12 cellular contexts compared by ENCODE assay signal in the genomic region with DNA sequence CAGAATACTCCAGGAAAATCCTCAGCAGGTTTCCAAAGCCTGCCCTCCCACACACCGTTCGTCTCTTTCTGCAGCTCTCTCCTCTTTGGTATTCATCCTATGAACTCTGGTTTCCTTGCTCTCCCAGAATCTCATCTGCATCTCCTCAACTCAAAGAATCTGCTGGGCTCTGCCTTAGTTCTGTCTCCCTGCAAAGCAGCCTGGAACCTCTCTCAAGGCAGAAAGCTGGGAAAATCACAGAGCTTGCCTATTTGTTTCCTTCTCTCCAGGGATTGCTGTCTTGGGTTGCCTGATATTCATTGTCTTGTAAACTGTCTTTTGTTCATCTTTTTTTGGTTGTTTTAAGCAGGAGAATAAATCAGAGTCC. TPM values are rescaled to one million over a fixed set of nuclear protein-coding genes. Genes with fewer than 3 reads are reported as not detected.
DNase-seq lines count a peak whose midpoint lies in the region; ATAC-seq and TF ChIP-seq lines count a peak whose summit lies in the region.
"Had no signal": no experiment of that assay in that cellular context is flagged by ENCODE, and none has a peak within 500 bp of the region (broad histone marks: within the 10 kb centered on the region; RNA-seq: fewer than 3 reads in every experiment).

No MANE protein-coding gene starts in this region.

- TF ChIP-seq CTCF in Loucy (conservative IDR thresholded peaks at IDR 0.05; ENCODE audit: low read length) (no peak), gastrocnemius medialis (IDR thresholded peaks at IDR 0.05 in 4 of 5, conservative IDR thresholded peaks at IDR 0.05 in 1 of 5) (no peak)

- ATAC-seq in activated T-cell treated with anti-CD3 and anti-CD28 coated beads, Interleukin-2, amount 50 U/mL, for 72 hours (replicated peaks in 1 of 2): no peak
- no peak for ATAC-seq in activated naive CD8-positive, alpha-beta T cell treated with anti-CD3 and anti-CD28 coated beads, Interleukin-2, amount 10 ng/mL, durations not matched to agents 7 days and 5 days (ENCODE audit: low read depth)
- no peak for ATAC-seq in stimulated activated effector memory CD8-positive, alpha-beta T cell treated with anti-CD3 and anti-CD28 coated beads, Interleukin-12 subunit alpha, Interleukin-12 subunit beta, amount 100 ng/mL, for 72 hours
- no peak for ATAC-seq in gastrocnemius medialis

- H3K4me3 ChIP-seq in Loucy (ENCODE audit: low read length, poor library complexity, severe bottlenecking) (no peak overlapping the region), gastrocnemius medialis (no peak overlapping the region)
- H3K4me3 ChIP-seq: ovary, SK-N-MC, thyroid gland had no signal

- H3K4me1 ChIP-seq in Loucy (ENCODE audit: insufficient read depth, low read length, poor library complexity, severe bottlenecking) (peaks cover 67% of the 10 kb centered on the region), gastrocnemius medialis (peaks cover 6% of the 10 kb centered on the region in 2 donors)

- H3K9me2 ChIP-seq in Loucy (replicated peaks; ENCODE audit: low read depth, low read length): no peaks in the 10 kb centered on the region

- H3K79me2 ChIP-seq in Loucy (ENCODE audit: insufficient read depth, low read length): no peaks in the 10 kb centered on the region

- H3K27ac ChIP-seq in gastrocnemius medialis: no peak overlapping the region
- H3K27ac ChIP-seq: ovary, SK-N-MC, thyroid gland had no signal

- peak overlapping the region; percentile 7 for H3K4me2 ChIP-seq in Loucy (ENCODE audit: low read depth, low read length, poor library complexity, severe bottlenecking)

- in situ Hi-C loops in gastrocnemius medialis (cut with MboI; ENCODE audit: low sequenced_read_pairs in 4 of 4): loop anchor here in 3 of 4 donors (5.0 to 10.0 kb wide), 3 partner anchors 74 to 294 kb away; no protein-coding TSS in a partner anchor

- H4K20me1 ChIP-seq in Loucy (ENCODE audit: insufficient read depth, low read length, poor library complexity, severe bottlenecking): no peaks in the 10 kb centered on the region

- no peak for TF ChIP-seq POLR2A in gastrocnemius medialis (IDR thresholded peaks at IDR 0.05)

- peaks cover 0 to 5% of the 10 kb centered on the region in 2 donors for H3K36me3 Mint-ChIP-seq in activated T-cell treated with anti-CD3 and anti-CD28 coated beads, Interleukin-2, amount 50 U/mL, for 72 hours (ENCODE audit: insufficient read depth in 2 of 2)
- H3K36me3 Mint-ChIP-seq in activated naive CD8-positive, alpha-beta T cell treated with anti-CD3 and anti-CD28 coated beads, Interleukin-2, amount 10 ng/mL, durations not matched to agents 7 days and 5 days: peaks cover 1% of the 10 kb centered on the region
- H3K36me3 Mint-ChIP-seq in stimulated activated effector memory CD8-positive, alpha-beta T cell treated with anti-CD3 and anti-CD28 coated beads, Interleukin-12 subunit alpha, Interleukin-12 subunit beta, amount 100 ng/mL, for 72 hours: no peaks in the 10 kb centered on the region

- H3K4me1 Mint-ChIP-seq in activated T-cell treated with anti-CD3 and anti-CD28 coated beads, Interleukin-2, amount 50 U/mL, for 72 hours (ENCODE audit: low read depth): peaks cover 70% of the 10 kb centered on the region
- peaks cover 64% of the 10 kb centered on the region for H3K4me1 Mint-ChIP-seq in activated naive CD8-positive, alpha-beta T cell treated with anti-CD3 and anti-CD28 coated beads, Interleukin-2, amount 10 ng/mL, durations not matched to agents 7 days and 5 days
- H3K4me1 Mint-ChIP-seq in stimulated activated effector memory CD8-positive, alpha-beta T cell treated with anti-CD3 and anti-CD28 coated beads, Interleukin-12 subunit alpha, Interleukin-12 subunit beta, amount 100 ng/mL, for 72 hours: peaks cover 60% of the 10 kb centered on the region

- H3K36me3 ChIP-seq in Loucy (ENCODE audit: insufficient read depth, low read length) (no peaks in the 10 kb centered on the region), gastrocnemius medialis (no peaks in the 10 kb centered on the region)
- H3K36me3 ChIP-seq: ovary, thyroid gland had no signal

- peak overlapping the region; percentile 69 to 75 for H3K4me3 Mint-ChIP-seq in activated T-cell treated with anti-CD3 and anti-CD28 coated beads, Interleukin-2, amount 50 U/mL, for 72 hours
- peak overlapping the region; percentile 41 for H3K4me3 Mint-ChIP-seq in activated naive CD8-positive, alpha-beta T cell treated with anti-CD3 and anti-CD28 coated beads, Interleukin-2, amount 10 ng/mL, durations not matched to agents 7 days and 5 days
- H3K4me3 Mint-ChIP-seq in stimulated activated effector memory CD8-positive, alpha-beta T cell treated with anti-CD3 and anti-CD28 coated beads, Interleukin-12 subunit alpha, Interleukin-12 subunit beta, amount 100 ng/mL, for 72 hours: peak overlapping the region; percentile 15

- H3K27me3 ChIP-seq in Loucy (ENCODE audit: insufficient read depth, low read length, poor library complexity, severe bottlenecking): no peaks in the 10 kb centered on the region
- no peaks in the 10 kb centered on the region for H3K27me3 ChIP-seq in gastrocnemius medialis
- H3K27me3 ChIP-seq: ovary, thyroid gland had no signal

- H3K27me3 Mint-ChIP-seq in activated T-cell treated with anti-CD3 and anti-CD28 coated beads, Interleukin-2, amount 50 U/mL, for 72 hours (ENCODE audit: low read depth): no peaks in the 10 kb centered on the region
- H3K27me3 Mint-ChIP-seq in activated naive CD8-positive, alpha-beta T cell treated with anti-CD3 and anti-CD28 coated beads, Interleukin-2, amount 10 ng/mL, durations not matched to agents 7 days and 5 days: no peaks in the 10 kb centered on the region

- no peaks in the 10 kb centered on the region for H3K9me3 ChIP-seq in Loucy (ENCODE audit: insufficient read depth, low read depth, low read length)
- no peaks in the 10 kb centered on the region for H3K9me3 ChIP-seq in gastrocnemius medialis
- H3K9me3 ChIP-seq: ovary, thyroid gland had no signal

- H3K27ac Mint-ChIP-seq in activated T-cell treated with anti-CD3 and anti-CD28 coated beads, Interleukin-2, amount 50 U/mL, for 72 hours: peak overlapping the region; percentile 91
- peak overlapping the region; percentile 76 for H3K27ac Mint-ChIP-seq in activated naive CD8-positive, alpha-beta T cell treated with anti-CD3 and anti-CD28 coated beads, Interleukin-2, amount 10 ng/mL, durations not matched to agents 7 days and 5 days
- no peak overlapping the region for H3K27ac Mint-ChIP-seq in stimulated activated effector memory CD8-positive, alpha-beta T cell treated with anti-CD3 and anti-CD28 coated beads, Interleukin-12 subunit alpha, Interleukin-12 subunit beta, amount 100 ng/mL, for 72 hours

- peak overlapping the region; percentile 8 for H3K9ac ChIP-seq in Loucy (ENCODE audit: low read depth, low read length, poor library complexity, severe bottlenecking)

- POLR2A ChIA-PET in activated naive CD8-positive, alpha-beta T cell treated with anti-CD3 and anti-CD28 coated beads, Interleukin-2, amount 10 ng/mL, durations not matched to agents 7 days and 5 days (lab: Charles Lee): interaction anchor here (1.1 to 4.5 kb wide), 4 partner anchors 26 to 65 kb away, joined by 4 to 24 read pairs (median 14); a partner anchor contains a TSS

- intact Hi-C loops in gastrocnemius medialis (cut with DNase I; ENCODE audit: low total_unique reads): no loop called here

- no peaks in the 10 kb centered on the region; the same call in 1 of the 2 replicates for H3F3A ChIP-seq in Loucy (ENCODE audit: low read depth)

- no peaks in the 10 kb centered on the region for H3K9me3 Mint-ChIP-seq in activated T-cell treated with anti-CD3 and anti-CD28 coated beads, Interleukin-2, amount 50 U/mL, for 72 hours
- H3K9me3 Mint-ChIP-seq in activated naive CD8-positive, alpha-beta T cell treated with anti-CD3 and anti-CD28 coated beads, Interleukin-2, amount 10 ng/mL, durations not matched to agents 7 days and 5 days: no peaks in the 10 kb centered on the region
- no peaks in the 10 kb centered on the region for H3K9me3 Mint-ChIP-seq in stimulated activated effector memory CD8-positive, alpha-beta T cell treated with anti-CD3 and anti-CD28 coated beads, Interleukin-12 subunit alpha, Interleukin-12 subunit beta, amount 100 ng/mL, for 72 hours

- no peak for DNase-seq in activated T-cell treated with anti-CD3 and anti-CD28 coated beads, Interleukin-2, amount 50 U/mL, for 72 hours
- no peak for DNase-seq in activated T-cell treated with anti-CD3 and anti-CD28 coated beads for 4 hours
- no peak for DNase-seq in activated naive CD8-positive, alpha-beta T cell treated with anti-CD3 and anti-CD28 coated beads, Interleukin-2, amount 10 ng/mL, durations not matched to agents 7 days and 5 days
- DNase-seq in stimulated activated effector memory CD8-positive, alpha-beta T cell treated with anti-CD3 and anti-CD28 coated beads, Interleukin-12 subunit alpha, Interleukin-12 subunit beta, amount 100 ng/mL, for 72 hours (ENCODE audit: low spot score in 2 of 2): no peak
- no peak for DNase-seq in gastrocnemius medialis
- no peak for DNase-seq in NCI-H187 treated with DMSO at 0.1 percent for 48 hours (lab: John Stamatoyannopoulos, UW)
- no peak for DNase-seq in NCI-H2081 treated with DMSO at 0.1 percent for 48 hours (lab: John Stamatoyannopoulos, UW)
- DNase-seq: activated CD4-positive, alpha-beta T cell treated with anti-CD3 and anti-CD28 coated beads, Interleukin-2, amount 50 U/mL, for 1 hour; ovary; thyroid gland had no signal

- peak overlapping the region; percentile 40 for H2AFZ ChIP-seq in Loucy (ENCODE audit: low read length)

RNA-seq across cellular contexts. Expression of a gene that starts 5.3 kb away (rescaled TPM):
- 100 to 1,000 TPM in 1 of 2 donors, 10 to 100 TPM in 1; 92.1 to 133 TPM for total RNA-seq in activated T-cell treated with anti-CD3 and anti-CD28 coated beads, Interleukin-2, amount 50 U/mL, for 72 hours
- 100 to 1,000 TPM; 107 to 110 TPM for total RNA-seq in activated naive CD8-positive, alpha-beta T cell treated with anti-CD3 and anti-CD28 coated beads, Interleukin-2, amount 10 ng/mL, durations not matched to agents 7 days and 5 days
- total RNA-seq in gastrocnemius medialis: 1 to 10 TPM; 1.1 to 8.5 (median 2.9) TPM

Comparison
In these comparisons a context has a peak if more than half of its experiments do, and no peak if none do; other contexts are left out.
1. H3K4me3 Mint-ChIP-seq: peak in every context shown above with its lines; median percentile 72 in activated T-cell treated with anti-CD3 and anti-CD28 coated beads, Interleukin-2, amount 50 U/mL, for 72 hours; 41 in activated naive CD8-positive, alpha-beta T cell treated with anti-CD3 and anti-CD28 coated beads, Interleukin-2, amount 10 ng/mL, durations not matched to agents 7 days and 5 days; 15 in stimulated activated effector memory CD8-positive, alpha-beta T cell treated with anti-CD3 and anti-CD28 coated beads, Interleukin-12 subunit alpha, Interleukin-12 subunit beta, amount 100 ng/mL, for 72 hours.
2. RNA of a gene that starts 5.3 kb away (total RNA-seq): 92.1 to 133 TPM in activated T-cell treated with anti-CD3 and anti-CD28 coated beads, Interleukin-2, amount 50 U/mL, for 72 hours and 107 to 110 TPM in activated naive CD8-positive, alpha-beta T cell treated with anti-CD3 and anti-CD28 coated beads, Interleukin-2, amount 10 ng/mL, durations not matched to agents 7 days and 5 days; 1.1 to 8.5 TPM in gastrocnemius medialis; every median in the first group is over 4 times any median in the second.